In the genomic region with DNA sequence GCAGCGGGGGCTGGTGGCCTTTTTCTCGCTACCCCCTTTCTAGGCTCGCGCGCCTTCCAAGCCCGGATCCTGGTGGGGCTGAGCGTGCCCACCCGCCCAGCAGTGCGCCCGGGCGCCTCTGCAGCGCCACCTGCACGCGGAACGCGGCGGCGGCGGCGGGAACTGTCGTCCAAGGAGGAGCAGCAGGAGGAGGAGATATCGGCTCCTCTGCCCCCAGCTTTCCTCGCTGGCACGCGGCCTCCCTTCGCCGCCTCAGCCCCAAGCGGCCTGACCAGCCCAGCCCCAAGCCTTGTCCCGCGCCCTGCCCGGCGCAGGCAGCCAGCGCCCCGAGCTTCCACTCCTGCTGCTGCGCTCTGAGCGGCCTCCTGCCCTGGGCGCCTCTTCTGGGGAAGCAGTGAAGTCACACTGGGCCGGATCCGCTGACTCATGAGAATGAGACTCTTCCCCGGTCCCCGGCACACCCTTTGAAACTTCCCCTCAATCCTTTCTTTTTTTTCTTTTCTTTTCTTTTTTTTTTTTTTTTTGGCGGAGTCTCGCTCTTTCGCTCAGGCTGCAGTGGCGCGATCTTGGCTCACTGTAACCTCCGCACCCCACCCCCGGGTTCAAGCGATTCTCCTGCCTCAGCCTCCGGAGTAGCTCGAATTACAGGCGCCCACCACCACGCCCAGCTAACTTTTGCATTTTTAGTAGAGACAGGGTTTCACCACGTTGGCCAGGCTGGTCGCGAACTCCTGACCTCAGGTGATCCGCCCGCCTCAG, we compare ENCODE assay signal across 8 cellular contexts. TPM values are rescaled to one million over a fixed set of nuclear protein-coding genes. Genes with fewer than 3 reads are reported as not detected.
DNase-seq lines count a peak whose midpoint lies in the region; ATAC-seq and TF ChIP-seq lines count a peak whose summit lies in the region.

No MANE protein-coding gene starts in this region.

- no peak overlapping the region for H3K14ac ChIP-seq in neuronal stem cell (ENCODE audit: low read length)

- TF ChIP-seq CTCF in PC-9 (conservative IDR thresholded peaks at IDR 0.05), result peak; percentile 75
- peak; percentile 74 for TF ChIP-seq CTCF in foreskin keratinocyte (conservative IDR thresholded peaks at IDR 0.05)

- peaks cover 27% of the 10 kb centered on the region for H3F3A ChIP-seq in PC-9 (ENCODE audit: insufficient read depth, low read depth)

- H3K27ac ChIP-seq in PC-9 (peak overlapping the region; percentile 66), foreskin keratinocyte (peak overlapping the region; percentile 94), neuronal stem cell (replicated peaks; ENCODE audit: low read length) (no peak overlapping the region), substantia nigra (ENCODE audit: low read depth, low read length, poor library complexity, severe bottlenecking) (no peak overlapping the region)

- no peak overlapping the region for H3K23ac ChIP-seq in neuronal stem cell (ENCODE audit: low read depth, low read length, poor library complexity)

- peak overlapping the region; percentile 90 for H3K9ac ChIP-seq in neuronal stem cell (ENCODE audit: low read depth, low read length, poor library complexity)

- H3K9me3 ChIP-seq in PC-9 (ENCODE audit: insufficient read depth, low read depth) (no peaks in the 10 kb centered on the region), neuronal stem cell (replicated peaks in 1 of 2; ENCODE audit: control insufficient read depth in 2 of 2, insufficient read depth in 1 of 2, low read depth in 1 of 2, low read length in 2 of 2) (no peaks in the 10 kb centered on the region)

- H3K79me1 ChIP-seq in neuronal stem cell (ENCODE audit: low read depth, low read length), result no peaks in the 10 kb centered on the region

- H2AFZ ChIP-seq in PC-9 (peak overlapping the region; percentile 45; the same call in 1 of the 2 replicates), neuronal stem cell (ENCODE audit: low read length) (no peak overlapping the region)

- H4K20me1 ChIP-seq in PC-9 (ENCODE audit: insufficient read depth), result no peaks in the 10 kb centered on the region

- no peaks in the 10 kb centered on the region for H3K79me2 ChIP-seq in PC-9 (ENCODE audit: low read depth)

- POLR2A ChIA-PET in PC-9 (lab: Charles Lee; ENCODE audit: unreplicated experiment), result interaction anchor here (0.6 kb wide), 1 partner anchor 12 kb away, joined by 5 read pairs; no protein-coding TSS in a partner anchor

- CTCF ChIA-PET in PC-9 (lab: Charles Lee), result interaction anchor here (0.7 kb wide), 1 partner anchor 24 kb away, joined by 14 read pairs; no protein-coding TSS in a partner anchor

- no peak overlapping the region for H2AK5ac ChIP-seq in neuronal stem cell (ENCODE audit: low read depth, low read length)

- H3K36me3 ChIP-seq in PC-9 (ENCODE audit: low read depth), result no peaks in the 10 kb centered on the region
- peaks cover 0 to 11% of the 10 kb centered on the region in 2 donors for H3K36me3 ChIP-seq in neuronal stem cell (replicated peaks in 1 of 2; ENCODE audit: control insufficient read depth in 2 of 2, insufficient read depth in 2 of 2, low read length in 2 of 2)

- H3K4me1 ChIP-seq in PC-9 (replicated peaks; ENCODE audit: insufficient read depth), result peaks cover 75% of the 10 kb centered on the region
- H3K4me1 ChIP-seq in foreskin keratinocyte, result peaks cover 19% of the 10 kb centered on the region
- peaks cover 2 to 6% of the 10 kb centered on the region in 2 donors for H3K4me1 ChIP-seq in neuronal stem cell (ENCODE audit: control insufficient read depth in 2 of 2, insufficient read depth in 1 of 2, low read depth in 1 of 2, low read length in 2 of 2)

- no peak overlapping the region for H4K8ac ChIP-seq in neuronal stem cell (ENCODE audit: low read depth, low read length)

- H2BK120ac ChIP-seq in neuronal stem cell (ENCODE audit: low read depth, low read length), result no peak overlapping the region

- H2BK12ac ChIP-seq in neuronal stem cell (ENCODE audit: low read length), result no peak overlapping the region

- no peak overlapping the region for H4K91ac ChIP-seq in neuronal stem cell (ENCODE audit: low read depth, low read length, poor library complexity)

- DNase-seq in SIG-M5 treated with dmso at 0.1 percent for 504 hours (lab: John Stamatoyannopoulos, UW; ENCODE audit: unreplicated experiment) (peak; percentile 72), SIG-M5 (lab: John Stamatoyannopoulos, UW) (no peak), PC-9 (peak; percentile 71 to 79), foreskin keratinocyte (peak in 1 of 2 donors; percentile 77), neuronal stem cell (ENCODE audit: low spot score) (peak; percentile 51), substantia nigra (lab: John Stamatoyannopoulos, UW) (peak in 44 of 49 donors; percentile 1 to 74 (median 36))
- DNase-seq in activated effector memory CD4-positive, alpha-beta T cell treated with Interleukin-2 at 50 U/mL for 16 hours, result peak; percentile 55

- BruUV-seq in PC-9 (replicated peaks; lab: Mats Ljungman, UMichigan), result no TSS peak

- no peak overlapping the region for H2BK5ac ChIP-seq in neuronal stem cell (ENCODE audit: low read length)

- intact Hi-C loops in PC-9 (cut with micrococcal nuclease; ENCODE audit: unreplicated experiment), result no loop called here

- WGBS in neuronal stem cell (ENCODE audit: extremely low coverage in 2 of 2, insufficient read length in 2 of 2, insufficient replicate concordance in 1 of 2), 2 donors, result no CpG with 5 or more reads among the region's 58 CpGs

- ATAC-seq in HG03095 (IDR thresholded peaks at IDR 0.05; ENCODE audit: unreplicated experiment) (peak; percentile 63), foreskin keratinocyte (peak; percentile 72)

- no peak overlapping the region for H2BK15ac ChIP-seq in neuronal stem cell (ENCODE audit: low read length)

- peak overlapping the region; percentile 85 for H3K18ac ChIP-seq in neuronal stem cell (ENCODE audit: low read length)

- H3K4ac ChIP-seq in neuronal stem cell (ENCODE audit: low read length), result no peak overlapping the region

- H3K4me3 ChIP-seq in PC-9 (peak overlapping the region; percentile 51; the same call in 1 of the 2 replicates), neuronal stem cell (ENCODE audit: low read length in 2 of 2) (peak overlapping the region in 1 of 2 donors; percentile 75)

- no peaks in the 10 kb centered on the region for H3K9me2 ChIP-seq in PC-9 (ENCODE audit: insufficient read depth)

- H3K4me2 ChIP-seq in PC-9, result peak overlapping the region; percentile 81
- peak overlapping the region; percentile 77 for H3K4me2 ChIP-seq in neuronal stem cell (ENCODE audit: insufficient read depth, low read length, poor library complexity, severe bottlenecking)

- H3K27me3 ChIP-seq in PC-9 (ENCODE audit: insufficient read depth, low read depth), result no peaks in the 10 kb centered on the region
- no peaks in the 10 kb centered on the region for H3K27me3 ChIP-seq in foreskin keratinocyte
- no peaks in the 10 kb centered on the region for H3K27me3 ChIP-seq in neuronal stem cell (ENCODE audit: control insufficient read depth in 3 of 3, insufficient read depth in 3 of 3, low read depth in 1 of 3, low read length in 3 of 3)

RNA-seq across cellular contexts. Expression of a gene that starts 10.6 kb away (rescaled TPM):
- total RNA-seq in PC-9 (2021) (53.0 and 60.3 TPM in 2 replicates), foreskin keratinocyte (26.5 and 27.8 TPM in 2 replicates)
- 13.9 and 15.9 TPM in 2 replicates for polyA plus RNA-seq in foreskin keratinocyte
- 0.06 TPM for polyA plus RNA-seq in neuronal stem cell (2013, experiment 1 of 2)
- 0.08 TPM for polyA plus RNA-seq in neuronal stem cell (2013, experiment 2 of 2)

RNA-seq across cellular contexts. Expression of a gene that starts 44.7 kb away (rescaled TPM):
- total RNA-seq in PC-9 (2021), result 70.1 and 83.3 TPM in 2 replicates
- total RNA-seq in foreskin keratinocyte, result 35.7 and 37.9 TPM in 2 replicates
- 37.7 and 38.0 TPM in 2 replicates for polyA plus RNA-seq in foreskin keratinocyte
- polyA plus RNA-seq in neuronal stem cell (2013, experiment 1 of 2), result 29.1 TPM
- 28.9 TPM for polyA plus RNA-seq in neuronal stem cell (2013, experiment 2 of 2)

RNA-seq across cellular contexts. Expression of a gene that starts 50.8 kb away (rescaled TPM):
- total RNA-seq in PC-9 (2021) (0.57 and 0.95 TPM in 2 replicates), foreskin keratinocyte (0.10 TPM in 1 of 2 replicates, not detected in the other)
- polyA plus RNA-seq in foreskin keratinocyte, result 0.10 and 0.16 TPM in 2 replicates
- polyA plus RNA-seq in neuronal stem cell (2013, experiment 1 of 2), result 8.7 TPM
- 8.7 TPM for polyA plus RNA-seq in neuronal stem cell (2013, experiment 2 of 2)

Comparison
In these comparisons a context has a peak if more than half of its experiments do, and no peak if none do; other contexts are left out.
1. H3K27ac ChIP-seq: peak in PC-9 (single experiment) and foreskin keratinocyte (single experiment); none in neuronal stem cell (single experiment) and substantia nigra (single experiment).